Comparison of ENCODE assay signal across 1 cellular context in genomic region chr2:43389581-43390466, GRCh38.
TF ChIP-seq lines count a peak whose summit lies in the region.

No MANE protein-coding gene starts in this region.

TF ChIP-seq in HepG2, 621 proteins besides CTCF, POLR2A, EP300 and RAD21 (continued from another document and continues in another):
- no peak for TF ChIP-seq ZNF142 (CRISPR knock-in tag; IDR thresholded peaks at IDR 0.05)
- TF ChIP-seq ZSCAN9 (CRISPR knock-in tag; IDR thresholded peaks at IDR 0.05; ENCODE audit: borderline replicate concordance) = peak; percentile 95
- no peak for TF ChIP-seq E2F1 (CRISPR knock-in tag; IDR thresholded peaks at IDR 0.05)
- TF ChIP-seq KDM6A (CRISPR knock-in tag; IDR thresholded peaks at IDR 0.05; ENCODE audit: low read depth) = peak; percentile 91
- no peak for TF ChIP-seq TCF12 (IDR thresholded peaks at IDR 0.05)
- no peak; the same call in 1 of the 2 replicates for TF ChIP-seq TCF12 (CRISPR knock-in tag; IDR thresholded peaks at IDR 0.05)
- no peak for TF ChIP-seq ZC3H4 (CRISPR knock-in tag; IDR thresholded peaks at IDR 0.05; ENCODE audit: borderline replicate concordance)
- TF ChIP-seq HNRNPK (IDR thresholded peaks at IDR 0.05; ENCODE audit: low read depth, low read length, poor library complexity, severe bottlenecking) = no peak
- no peak for TF ChIP-seq HNRNPLL (IDR thresholded peaks at IDR 0.05; ENCODE audit: low read depth, low read length, poor library complexity, severe bottlenecking)
- TF ChIP-seq GLI4 (CRISPR knock-in tag; IDR thresholded peaks at IDR 0.05; ENCODE audit: borderline replicate concordance) = no peak
- no peak for TF ChIP-seq ZNF251 (CRISPR knock-in tag; IDR thresholded peaks at IDR 0.05)
- TF ChIP-seq NFE2L2 (IDR thresholded peaks at IDR 0.05; ENCODE audit: low read length) = no peak
- TF ChIP-seq MEIS2 (CRISPR knock-in tag; IDR thresholded peaks at IDR 0.05) = 0 out of 2 replicates have a peak, but pooled peaks have one; percentile 24
- TF ChIP-seq CBFB (CRISPR knock-in tag; IDR thresholded peaks at IDR 0.05) = no peak
- TF ChIP-seq BRD4 (CRISPR knock-in tag; IDR thresholded peaks at IDR 0.05) = no peak
- TF ChIP-seq, protein P1, sequence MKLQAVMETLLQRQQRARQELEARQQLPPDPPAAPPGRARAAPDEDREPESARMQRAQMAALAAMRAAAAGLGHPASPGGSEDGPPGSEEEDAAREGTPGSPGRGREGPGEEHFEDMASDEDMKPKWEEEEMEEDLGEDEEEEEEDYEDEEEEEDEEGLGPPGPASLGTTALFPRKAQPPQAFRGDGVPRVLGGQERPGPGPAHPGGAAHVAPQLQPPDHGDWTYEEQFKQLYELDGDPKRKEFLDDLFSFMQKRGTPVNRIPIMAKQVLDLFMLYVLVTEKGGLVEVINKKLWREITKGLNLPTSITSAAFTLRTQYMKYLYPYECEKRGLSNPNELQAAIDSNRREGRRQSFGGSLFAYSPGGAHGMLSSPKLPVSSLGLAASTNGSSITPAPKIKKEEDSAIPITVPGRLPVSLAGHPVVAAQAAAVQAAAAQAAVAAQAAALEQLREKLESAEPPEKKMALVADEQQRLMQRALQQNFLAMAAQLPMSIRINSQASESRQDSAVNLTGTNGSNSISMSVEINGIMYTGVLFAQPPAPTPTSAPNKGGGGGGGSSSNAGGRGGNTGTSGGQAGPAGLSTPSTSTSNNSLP (IDR thresholded peaks at IDR 0.05; ENCODE audit: low read depth, low read length) = no peak
- TF ChIP-seq, protein P2, sequence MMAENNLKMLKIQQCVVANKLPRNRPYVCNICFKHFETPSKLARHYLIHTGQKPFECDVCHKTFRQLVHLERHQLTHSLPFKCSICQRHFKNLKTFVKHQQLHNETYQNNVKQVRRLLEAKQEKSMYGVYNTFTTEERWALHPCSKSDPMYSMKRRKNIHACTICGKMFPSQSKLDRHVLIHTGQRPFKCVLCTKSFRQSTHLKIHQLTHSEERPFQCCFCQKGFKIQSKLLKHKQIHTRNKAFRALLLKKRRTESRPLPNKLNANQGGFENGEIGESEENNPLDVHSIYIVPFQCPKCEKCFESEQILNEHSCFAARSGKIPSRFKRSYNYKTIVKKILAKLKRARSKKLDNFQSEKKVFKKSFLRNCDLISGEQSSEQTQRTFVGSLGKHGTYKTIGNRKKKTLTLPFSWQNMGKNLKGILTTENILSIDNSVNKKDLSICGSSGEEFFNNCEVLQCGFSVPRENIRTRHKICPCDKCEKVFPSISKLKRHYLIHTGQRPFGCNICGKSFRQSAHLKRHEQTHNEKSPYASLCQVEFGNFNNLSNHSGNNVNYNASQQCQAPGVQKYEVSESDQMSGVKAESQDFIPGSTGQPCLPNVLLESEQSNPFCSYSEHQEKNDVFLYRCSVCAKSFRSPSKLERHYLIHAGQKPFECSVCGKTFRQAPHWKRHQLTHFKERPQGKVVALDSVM (CRISPR knock-in tag; IDR thresholded peaks at IDR 0.05) = no peak
- peak; percentile 92; the same call in 1 of the 2 replicates for TF ChIP-seq ZFP36L1 (CRISPR knock-in tag; IDR thresholded peaks at IDR 0.05)
- no peak for TF ChIP-seq SMAD9 (CRISPR knock-in tag; IDR thresholded peaks at IDR 0.05)
- TF ChIP-seq SMYD3 (CRISPR knock-in tag; IDR thresholded peaks at IDR 0.05) = peak; percentile 81; the same call in 1 of the 2 replicates
- TF ChIP-seq RFXANK (CRISPR knock-in tag; IDR thresholded peaks at IDR 0.05) = peak; percentile 39; the same call in 1 of the 2 replicates
- peak; percentile 29; the same call in 1 of the 2 replicates for TF ChIP-seq DNMT1 (CRISPR knock-in tag; IDR thresholded peaks at IDR 0.05)
- TF ChIP-seq HOXA5 (CRISPR knock-in tag; IDR thresholded peaks at IDR 0.05) = 0 out of 2 replicates have a peak, but pooled peaks have one; percentile 60
- TF ChIP-seq, protein P3, sequence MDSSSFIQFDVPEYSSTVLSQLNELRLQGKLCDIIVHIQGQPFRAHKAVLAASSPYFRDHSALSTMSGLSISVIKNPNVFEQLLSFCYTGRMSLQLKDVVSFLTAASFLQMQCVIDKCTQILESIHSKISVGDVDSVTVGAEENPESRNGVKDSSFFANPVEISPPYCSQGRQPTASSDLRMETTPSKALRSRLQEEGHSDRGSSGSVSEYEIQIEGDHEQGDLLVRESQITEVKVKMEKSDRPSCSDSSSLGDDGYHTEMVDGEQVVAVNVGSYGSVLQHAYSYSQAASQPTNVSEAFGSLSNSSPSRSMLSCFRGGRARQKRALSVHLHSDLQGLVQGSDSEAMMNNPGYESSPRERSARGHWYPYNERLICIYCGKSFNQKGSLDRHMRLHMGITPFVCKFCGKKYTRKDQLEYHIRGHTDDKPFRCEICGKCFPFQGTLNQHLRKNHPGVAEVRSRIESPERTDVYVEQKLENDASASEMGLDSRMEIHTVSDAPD (CRISPR knock-in tag; IDR thresholded peaks at IDR 0.05) = peak; percentile 61; the same call in 1 of the 2 replicates
- TF ChIP-seq CHCHD3 (CRISPR knock-in tag; IDR thresholded peaks at IDR 0.05) = no peak
- no peak for TF ChIP-seq ZNF816 (CRISPR knock-in tag; IDR thresholded peaks at IDR 0.05; ENCODE audit: borderline replicate concordance)
- TF ChIP-seq FOXM1 (CRISPR knock-in tag; IDR thresholded peaks at IDR 0.05) = no peak
- no peak for TF ChIP-seq NFYB (CRISPR knock-in tag; IDR thresholded peaks at IDR 0.05)
- TF ChIP-seq ETV5 (CRISPR knock-in tag; IDR thresholded peaks at IDR 0.05; ENCODE audit: borderline replicate concordance) = peak; percentile 74; the same call in 1 of the 2 replicates
- TF ChIP-seq, protein P4, sequence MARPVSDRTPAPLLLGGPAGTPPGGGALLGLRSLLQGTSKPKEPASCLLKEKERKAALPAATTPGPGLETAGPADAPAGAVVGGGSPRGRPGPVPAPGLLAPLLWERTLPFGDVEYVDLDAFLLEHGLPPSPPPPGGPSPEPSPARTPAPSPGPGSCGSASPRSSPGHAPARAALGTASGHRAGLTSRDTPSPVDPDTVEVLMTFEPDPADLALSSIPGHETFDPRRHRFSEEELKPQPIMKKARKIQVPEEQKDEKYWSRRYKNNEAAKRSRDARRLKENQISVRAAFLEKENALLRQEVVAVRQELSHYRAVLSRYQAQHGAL (CRISPR knock-in tag; IDR thresholded peaks at IDR 0.05; ENCODE audit: not compliant biosample characterization) = no peak
- TF ChIP-seq SP4 (CRISPR knock-in tag; IDR thresholded peaks at IDR 0.05) = no peak
- peak; percentile 86; the same call in 1 of the 2 replicates for TF ChIP-seq IKZF5 (CRISPR knock-in tag; IDR thresholded peaks at IDR 0.05)
- TF ChIP-seq MIER3 (CRISPR knock-in tag; IDR thresholded peaks at IDR 0.05; ENCODE audit: borderline replicate concordance) = peak; percentile 92; the same call in 1 of the 2 replicates
- TF ChIP-seq PAF1 (CRISPR knock-in tag; IDR thresholded peaks at IDR 0.05) = no peak
- 0 out of 2 replicates have a peak, but pooled peaks have one; percentile 36 for TF ChIP-seq DMAP1 (CRISPR knock-in tag; IDR thresholded peaks at IDR 0.05)
- TF ChIP-seq, protein P5, sequence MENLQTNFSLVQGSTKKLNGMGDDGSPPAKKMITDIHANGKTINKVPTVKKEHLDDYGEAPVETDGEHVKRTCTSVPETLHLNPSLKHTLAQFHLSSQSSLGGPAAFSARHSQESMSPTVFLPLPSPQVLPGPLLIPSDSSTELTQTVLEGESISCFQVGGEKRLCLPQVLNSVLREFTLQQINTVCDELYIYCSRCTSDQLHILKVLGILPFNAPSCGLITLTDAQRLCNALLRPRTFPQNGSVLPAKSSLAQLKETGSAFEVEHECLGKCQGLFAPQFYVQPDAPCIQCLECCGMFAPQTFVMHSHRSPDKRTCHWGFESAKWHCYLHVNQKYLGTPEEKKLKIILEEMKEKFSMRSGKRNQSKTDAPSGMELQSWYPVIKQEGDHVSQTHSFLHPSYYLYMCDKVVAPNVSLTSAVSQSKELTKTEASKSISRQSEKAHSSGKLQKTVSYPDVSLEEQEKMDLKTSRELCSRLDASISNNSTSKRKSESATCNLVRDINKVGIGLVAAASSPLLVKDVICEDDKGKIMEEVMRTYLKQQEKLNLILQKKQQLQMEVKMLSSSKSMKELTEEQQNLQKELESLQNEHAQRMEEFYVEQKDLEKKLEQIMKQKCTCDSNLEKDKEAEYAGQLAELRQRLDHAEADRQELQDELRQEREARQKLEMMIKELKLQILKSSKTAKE (CRISPR knock-in tag; IDR thresholded peaks at IDR 0.05; ENCODE audit: borderline replicate concordance) = peak; percentile 42; the same call in 1 of the 2 replicates
- 0 out of 2 replicates have a peak, but pooled peaks have one; percentile 55 for TF ChIP-seq GATA4 (IDR thresholded peaks at IDR 0.05; ENCODE audit: borderline replicate concordance, low read depth)
- TF ChIP-seq KDM5A (IDR thresholded peaks at IDR 0.05; ENCODE audit: borderline replicate concordance, low read length) = no peak
- TF ChIP-seq SCMH1 (CRISPR knock-in tag; IDR thresholded peaks at IDR 0.05; ENCODE audit: borderline replicate concordance) = no peak
- no peak for TF ChIP-seq BRCA1 (CRISPR knock-in tag; IDR thresholded peaks at IDR 0.05)
- TF ChIP-seq, protein P6, sequence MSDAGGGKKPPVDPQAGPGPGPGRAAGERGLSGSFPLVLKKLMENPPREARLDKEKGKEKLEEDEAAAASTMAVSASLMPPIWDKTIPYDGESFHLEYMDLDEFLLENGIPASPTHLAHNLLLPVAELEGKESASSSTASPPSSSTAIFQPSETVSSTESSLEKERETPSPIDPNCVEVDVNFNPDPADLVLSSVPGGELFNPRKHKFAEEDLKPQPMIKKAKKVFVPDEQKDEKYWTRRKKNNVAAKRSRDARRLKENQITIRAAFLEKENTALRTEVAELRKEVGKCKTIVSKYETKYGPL (CRISPR knock-in tag; IDR thresholded peaks at IDR 0.05) = no peak
- peak; percentile 71 for TF ChIP-seq ZNF614 (CRISPR knock-in tag; IDR thresholded peaks at IDR 0.05; ENCODE audit: borderline replicate concordance)
- no peak for TF ChIP-seq SETDB1 (CRISPR knock-in tag; IDR thresholded peaks at IDR 0.05; ENCODE audit: borderline replicate concordance)
- TF ChIP-seq, protein P7, sequence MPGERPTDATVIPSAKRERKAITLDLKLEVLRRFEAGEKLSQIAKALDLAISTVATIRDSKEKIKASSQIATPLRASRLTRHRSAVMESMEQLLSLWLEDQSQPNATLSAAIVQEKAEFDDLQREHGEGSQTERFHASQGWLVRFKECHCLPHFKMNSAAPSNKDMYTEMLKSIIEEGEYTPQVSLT (CRISPR knock-in tag; IDR thresholded peaks at IDR 0.05; ENCODE audit: borderline replicate concordance, low read depth) = no peak
- peak; percentile 74; the same call in 1 of the 2 replicates for TF ChIP-seq SIX1 (CRISPR knock-in tag; IDR thresholded peaks at IDR 0.05; ENCODE audit: borderline replicate concordance)
- TF ChIP-seq, protein P8, sequence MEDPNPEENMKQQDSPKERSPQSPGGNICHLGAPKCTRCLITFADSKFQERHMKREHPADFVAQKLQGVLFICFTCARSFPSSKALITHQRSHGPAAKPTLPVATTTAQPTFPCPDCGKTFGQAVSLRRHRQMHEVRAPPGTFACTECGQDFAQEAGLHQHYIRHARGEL (CRISPR knock-in tag; IDR thresholded peaks at IDR 0.05) = no peak
